ENCODE assay signal across 8 cellular contexts in the genomic region with DNA sequence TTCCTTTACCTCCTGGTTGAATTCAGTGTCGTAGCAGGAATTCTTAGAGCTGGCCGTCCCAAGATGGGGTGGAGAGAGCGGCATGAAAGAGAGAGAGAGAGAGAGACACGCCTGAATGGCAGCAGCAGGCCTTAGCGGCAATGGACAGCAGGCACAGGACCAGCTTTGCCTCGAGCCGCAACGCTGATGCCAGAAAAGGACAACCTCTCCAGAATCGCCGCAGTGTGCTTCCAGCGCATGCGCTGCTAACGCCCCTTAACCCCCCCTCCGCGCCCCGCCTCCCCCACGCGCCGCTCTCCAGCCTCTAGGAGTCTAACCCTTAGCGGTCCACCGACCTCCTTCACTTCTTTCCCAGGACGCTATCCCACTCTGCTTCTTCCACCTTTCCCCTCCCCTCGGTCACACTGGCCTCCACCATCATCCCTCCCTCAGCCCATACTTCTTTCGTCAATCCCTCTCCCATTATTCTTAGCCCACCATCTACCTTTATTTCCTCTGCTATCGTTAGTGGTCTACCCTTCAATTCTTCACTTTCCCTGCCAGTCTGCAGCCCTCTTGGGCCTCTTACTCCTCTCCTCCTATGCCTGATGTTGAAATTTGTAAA. TPM values are rescaled to one million over a fixed set of nuclear protein-coding genes. Genes with fewer than 3 reads are reported as not detected.
DNase-seq lines count a peak whose midpoint lies in the region; ATAC-seq lines count a peak whose summit lies in the region.

No MANE protein-coding gene starts in this region.

- peak overlapping the region; percentile 80 for H3K4me3 Mint-ChIP-seq in activated CD8-positive, alpha-beta T cell treated with anti-CD3 and anti-CD28 coated beads, Interleukin-2, amount 10 ng/mL, durations not matched to agents 7 days and 5 days

- POLR2A ChIA-PET in activated CD8-positive, alpha-beta T cell treated with anti-CD3 and anti-CD28 coated beads, Interleukin-2, amount 10 ng/mL, durations not matched to agents 7 days and 5 days (lab: Charles Lee) = no interaction called here

- ATAC-seq in HG03520 (IDR thresholded peaks at IDR 0.05; ENCODE audit: unreplicated experiment) = peak; percentile 31
- peak; percentile 30 for ATAC-seq in activated CD8-positive, alpha-beta T cell treated with anti-CD3 and anti-CD28 coated beads, Interleukin-2, amount 10 ng/mL, durations not matched to agents 7 days and 5 days
- no peak for ATAC-seq in GM21723 (IDR thresholded peaks at IDR 0.05; ENCODE audit: unreplicated experiment)

- in situ Hi-C loops in G401 (cut with HindIII; ENCODE audit: low sequenced_read_pairs) = no loop called here

- H3K27me3 Mint-ChIP-seq in activated CD8-positive, alpha-beta T cell treated with anti-CD3 and anti-CD28 coated beads, Interleukin-2, amount 10 ng/mL, durations not matched to agents 7 days and 5 days (ENCODE audit: low read depth) = no peaks in the 10 kb centered on the region

- H3K4me1 Mint-ChIP-seq in activated CD8-positive, alpha-beta T cell treated with anti-CD3 and anti-CD28 coated beads, Interleukin-2, amount 10 ng/mL, durations not matched to agents 7 days and 5 days (ENCODE audit: low read depth) = peaks cover 13% of the 10 kb centered on the region

- DNase-seq in G401 (ENCODE audit: low spot score) = peak; percentile 86
- DNase-seq in NCI-H82 treated with DMSO at 0.1 percent for 48 hours (lab: John Stamatoyannopoulos, UW; ENCODE audit: unreplicated experiment) = peak; percentile 66
- peak; percentile 67 for DNase-seq in activated CD8-positive, alpha-beta T cell treated with anti-CD3 and anti-CD28 coated beads, Interleukin-2, amount 10 ng/mL, durations not matched to agents 7 days and 5 days
- peak; percentile 47 for DNase-seq in effector CD4-positive, alpha-beta T cell
- DNase-seq in lung microvascular endothelial cell (ENCODE audit: low read depth in 2 of 2) = peak; percentile 79 to 80
- DNase-seq in stimulated activated CD4-positive, alpha-beta T cell treated with anti-CD3 and anti-CD28 coated beads, TNF-alpha, amount 100 ng/mL, for 1 hour (ENCODE audit: low read depth in 3 of 3, low spot score in 1 of 3) = peak in 2 of 3 donors; percentile 18 to 51

- CTCF ChIA-PET in activated CD8-positive, alpha-beta T cell treated with anti-CD3 and anti-CD28 coated beads, Interleukin-2, amount 10 ng/mL, durations not matched to agents 7 days and 5 days (lab: Charles Lee) = no interaction called here

- peaks cover 16% of the 10 kb centered on the region for H3K36me3 Mint-ChIP-seq in activated CD8-positive, alpha-beta T cell treated with anti-CD3 and anti-CD28 coated beads, Interleukin-2, amount 10 ng/mL, durations not matched to agents 7 days and 5 days (ENCODE audit: low read depth)

- peak overlapping the region; percentile 62 for H3K27ac Mint-ChIP-seq in activated CD8-positive, alpha-beta T cell treated with anti-CD3 and anti-CD28 coated beads, Interleukin-2, amount 10 ng/mL, durations not matched to agents 7 days and 5 days

- no peaks in the 10 kb centered on the region for H3K9me3 Mint-ChIP-seq in activated CD8-positive, alpha-beta T cell treated with anti-CD3 and anti-CD28 coated beads, Interleukin-2, amount 10 ng/mL, durations not matched to agents 7 days and 5 days (ENCODE audit: insufficient read depth)

RNA-seq across cellular contexts. Expression of gene ZCCHC13, which starts 10.5 kb away (rescaled TPM):
- total RNA-seq in G401 (2014; rRNA removed; shearing (Covaris generic)) = not detected in 2 replicates
- total RNA-seq in activated CD8-positive, alpha-beta T cell treated with anti-CD3 and anti-CD28 coated beads, Interleukin-2, amount 10 ng/mL, durations not matched to agents 7 days and 5 days = not detected
- not detected in 2 replicates for total RNA-seq in lung microvascular endothelial cell

Comparison
In these comparisons a context has a peak if more than half of its experiments do, and no peak if none do; other contexts are left out.
1. DNase-seq: peak in every context shown above with its lines; median percentile 86 in G401; 80 in lung microvascular endothelial cell; 67 in activated CD8-positive, alpha-beta T cell treated with anti-CD3 and anti-CD28 coated beads, Interleukin-2, amount 10 ng/mL, durations not matched to agents 7 days and 5 days; 66 in NCI-H82 treated with DMSO at 0.1 percent for 48 hours; 47 in effector CD4-positive, alpha-beta T cell; 34 in stimulated activated CD4-positive, alpha-beta T cell treated with anti-CD3 and anti-CD28 coated beads, TNF-alpha, amount 100 ng/mL, for 1 hour.